Comparison of ENCODE assay signal across 15 cellular contexts in genomic region chr17:51662204-51663056, GRCh38.
DNase-seq lines count a peak whose midpoint lies in the region; ATAC-seq and TF ChIP-seq lines count a peak whose summit lies in the region.
"Had no signal": no experiment of that assay in that cellular context is flagged by ENCODE, and none has a peak within 500 bp of the region (broad histone marks: within the 10 kb centered on the region; RNA-seq: fewer than 3 reads in every experiment).

No MANE protein-coding gene starts in this region.

- no peak for ATAC-seq in GM18511 (IDR thresholded peaks at IDR 0.05; ENCODE audit: unreplicated experiment)
- ATAC-seq: A549 had no signal

- TF ChIP-seq CTCF in nephron (IDR thresholded peaks at IDR 0.05; ENCODE audit: unreplicated experiment in 3 of 3), result no peak

- no peak overlapping the region for H3K4me3 Mint-ChIP-seq in nephron
- H3K4me3 Mint-ChIP-seq: CD4-positive, alpha-beta T cell; H9 had no signal

- H3K27me3 Mint-ChIP-seq in nephron (ENCODE audit: low read depth), result peaks cover 18% of the 10 kb centered on the region

- peak overlapping the region in 2 of 3 experiments; percentile 50 to 60 for H3K27ac Mint-ChIP-seq in nephron
- H3K27ac Mint-ChIP-seq: CD4-positive, alpha-beta T cell; H9 had no signal

- H3K36me3 Mint-ChIP-seq in nephron (ENCODE audit: low read depth), result no peaks in the 10 kb centered on the region

- H3K4me1 Mint-ChIP-seq in nephron, result peaks cover 29% of the 10 kb centered on the region
- H3K4me1 Mint-ChIP-seq: H9 had no signal

- peak; percentile 16 for DNase-seq in DMS 273 (lab: John Stamatoyannopoulos, UW; ENCODE audit: unreplicated experiment)
- no peak for DNase-seq in DMS 273 treated with DMSO at 0.1 percent for 48 hours (lab: John Stamatoyannopoulos, UW)
- peak; percentile 25 for DNase-seq in COLO668 (lab: John Stamatoyannopoulos, UW; ENCODE audit: unreplicated experiment)
- peak; percentile 5 for DNase-seq in NCI-H526 treated with DMSO at 0.1 percent for 48 hours (lab: John Stamatoyannopoulos, UW)
- no peak for DNase-seq in NCI-H2227 treated with DMSO at 0.1 percent for 48 hours (lab: John Stamatoyannopoulos, UW)
- DNase-seq: AML-193; Calu3; CD4-positive, alpha-beta T cell; DMS79 treated with DMSO at 0.1 percent for 48 hours; GF-D8; GOT3; H9 had no signal

- peaks cover 2% of the 10 kb centered on the region for H3K9me3 Mint-ChIP-seq in nephron
- H3K9me3 Mint-ChIP-seq: CD4-positive, alpha-beta T cell had no signal

Comparison
In these comparisons a context has a peak if more than half of its experiments do, and no peak if none do; other contexts are left out.
1. DNase-seq: peak in DMS 273 (single experiment), COLO668 (single experiment) and NCI-H526 treated with DMSO at 0.1 percent for 48 hours (single experiment); none in DMS 273 treated with DMSO at 0.1 percent for 48 hours (single experiment) and NCI-H2227 treated with DMSO at 0.1 percent for 48 hours (single experiment).